25 cellular contexts compared by ENCODE assay signal in the genomic region with DNA sequence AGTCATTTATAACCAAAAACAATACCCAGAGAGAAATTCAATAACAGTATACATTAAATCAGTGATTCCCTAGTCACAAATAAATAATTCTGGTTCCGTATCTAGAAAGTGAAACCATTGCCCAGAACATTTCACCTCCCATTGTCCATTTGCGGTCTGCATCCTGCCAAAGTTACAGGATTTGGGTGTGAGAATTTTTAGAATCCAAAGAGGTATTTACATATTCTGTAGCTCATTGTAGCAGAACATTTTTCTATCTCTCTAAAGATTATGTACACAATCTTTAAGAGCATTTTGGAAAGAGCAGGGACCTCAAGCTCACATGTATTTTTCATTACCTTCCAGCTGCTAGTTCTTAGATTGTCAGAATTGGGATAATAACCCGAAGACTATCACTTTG.
"Had no signal": no experiment of that assay in that cellular context is flagged by ENCODE, and none has a peak within 500 bp of the region (broad histone marks: within the 10 kb centered on the region; RNA-seq: fewer than 3 reads in every experiment).

No MANE protein-coding gene starts in this region.

- H3K4me1 ChIP-seq: SJCRH30 had no signal

- H3K27ac ChIP-seq: SJCRH30, VCaP had no signal

- H3K4me2 ChIP-seq: SK-N-SH had no signal

- H3K36me3 ChIP-seq: SJCRH30 had no signal

- H3K27me3 Mint-ChIP-seq: activated CD8-positive, alpha-beta memory T cell treated with anti-CD3 and anti-CD28 coated beads, Interleukin-2, amount 10 ng/mL, durations not matched to agents 7 days and 5 days; activated naive CD4-positive, alpha-beta T cell treated with anti-CD3 and anti-CD28 coated beads, Interleukin-2, amount 50 U/mL, for 24 hours; activated T-cell treated with anti-CD3 and anti-CD28 coated beads, Interleukin-2, amount 50 U/mL, for 24 hours had no signal

- H3K36me3 Mint-ChIP-seq: activated CD8-positive, alpha-beta memory T cell treated with anti-CD3 and anti-CD28 coated beads, Interleukin-2, amount 10 ng/mL, durations not matched to agents 7 days and 5 days; activated naive CD4-positive, alpha-beta T cell treated with anti-CD3 and anti-CD28 coated beads, Interleukin-2, amount 50 U/mL, for 24 hours had no signal

- DNase-seq: activated CD4-positive, alpha-beta T cell treated with anti-CD3 and anti-CD28 coated beads for 48 hours; activated CD4-positive, alpha-beta T cell treated with anti-CD3 and anti-CD28 coated beads, Interleukin-2, amount 50 U/mL, for 4 hours; activated CD8-positive, alpha-beta memory T cell treated with anti-CD3 and anti-CD28 coated beads, Interleukin-2, amount 10 ng/mL, durations not matched to agents 7 days and 5 days; activated effector memory CD4-positive, alpha-beta T cell treated with Interleukin-2 at 50 U/mL for 16 hours; activated naive CD4-positive, alpha-beta T cell; activated T-cell treated with anti-CD3 and anti-CD28 coated beads, Interleukin-2, amount 50 U/mL, for 24 hours; amygdala; Karpas-422; NCI-H1105 treated with DMSO at 0.1 percent for 48 hours; NCI-H1436 treated with DMSO at 0.1 percent for 48 hours; NCI-H187; NCI-H2081; NCI-H510A treated with DMSO at 0.1 percent for 48 hours; NK-92 treated with Interleukin-12 subunit alpha and Interleukin-12 subunit beta, amount 100 ng/mL, for 24 hours; Right ventricle myocardium superior; RPMI8226; SJCRH30; SK-N-SH; T-helper 1 cell had no signal

- H3K27ac Mint-ChIP-seq: activated CD8-positive, alpha-beta memory T cell treated with anti-CD3 and anti-CD28 coated beads, Interleukin-2, amount 10 ng/mL, durations not matched to agents 7 days and 5 days; activated naive CD4-positive, alpha-beta T cell treated with anti-CD3 and anti-CD28 coated beads, Interleukin-2, amount 50 U/mL, for 24 hours; activated T-cell treated with anti-CD3 and anti-CD28 coated beads, Interleukin-2, amount 50 U/mL, for 24 hours; activated T-helper 1 cell treated with anti-CD3 and anti-CD28 coated beads, Interleukin-12 subunit alpha, Interleukin-12 subunit beta, Interleukin-2, Interleukin-4 antibody, amounts not matched to agents 30 ng/mL and 10 ng/mL and 1 ng/mL, durations not matched to agents 14 hours and 24 hours and 36 hours had no signal

- H3K4me3 Mint-ChIP-seq: activated CD8-positive, alpha-beta memory T cell treated with anti-CD3 and anti-CD28 coated beads, Interleukin-2, amount 10 ng/mL, durations not matched to agents 7 days and 5 days; activated naive CD4-positive, alpha-beta T cell treated with anti-CD3 and anti-CD28 coated beads, Interleukin-2, amount 50 U/mL, for 24 hours; activated T-cell treated with anti-CD3 and anti-CD28 coated beads, Interleukin-2, amount 50 U/mL, for 24 hours; activated T-helper 1 cell treated with anti-CD3 and anti-CD28 coated beads, Interleukin-12 subunit alpha, Interleukin-12 subunit beta, Interleukin-2, Interleukin-4 antibody, amounts not matched to agents 30 ng/mL and 10 ng/mL and 1 ng/mL, durations not matched to agents 14 hours and 24 hours and 36 hours had no signal

- H3K4me1 Mint-ChIP-seq: activated CD8-positive, alpha-beta memory T cell treated with anti-CD3 and anti-CD28 coated beads, Interleukin-2, amount 10 ng/mL, durations not matched to agents 7 days and 5 days; activated naive CD4-positive, alpha-beta T cell treated with anti-CD3 and anti-CD28 coated beads, Interleukin-2, amount 50 U/mL, for 24 hours had no signal

- ATAC-seq: activated CD4-positive, CD25-positive, alpha-beta regulatory T cell treated with anti-CD3 and anti-CD28 coated beads, Interleukin-2, amount 50 U/mL, for 24 hours; activated CD8-positive, alpha-beta memory T cell treated with anti-CD3 and anti-CD28 coated beads, Interleukin-2, amount 10 ng/mL, durations not matched to agents 7 days and 5 days; K562; Panc1 had no signal

- H3K9me3 Mint-ChIP-seq: activated naive CD4-positive, alpha-beta T cell treated with anti-CD3 and anti-CD28 coated beads, Interleukin-2, amount 50 U/mL, for 24 hours; activated T-cell treated with anti-CD3 and anti-CD28 coated beads, Interleukin-2, amount 50 U/mL, for 24 hours; activated T-helper 1 cell treated with anti-CD3 and anti-CD28 coated beads, Interleukin-12 subunit alpha, Interleukin-12 subunit beta, Interleukin-2, Interleukin-4 antibody, amounts not matched to agents 30 ng/mL and 10 ng/mL and 1 ng/mL, durations not matched to agents 14 hours and 24 hours and 36 hours had no signal

- H3K4me3 ChIP-seq: K562, SJCRH30 had no signal

- H3K9ac ChIP-seq: SK-N-SH had no signal

- H3K27me3 ChIP-seq: SJCRH30 had no signal

- H3K9me3 ChIP-seq: SJCRH30, SK-N-SH had no signal
